Comparison of ENCODE assay signal across 13 cellular contexts in the genomic region with DNA sequence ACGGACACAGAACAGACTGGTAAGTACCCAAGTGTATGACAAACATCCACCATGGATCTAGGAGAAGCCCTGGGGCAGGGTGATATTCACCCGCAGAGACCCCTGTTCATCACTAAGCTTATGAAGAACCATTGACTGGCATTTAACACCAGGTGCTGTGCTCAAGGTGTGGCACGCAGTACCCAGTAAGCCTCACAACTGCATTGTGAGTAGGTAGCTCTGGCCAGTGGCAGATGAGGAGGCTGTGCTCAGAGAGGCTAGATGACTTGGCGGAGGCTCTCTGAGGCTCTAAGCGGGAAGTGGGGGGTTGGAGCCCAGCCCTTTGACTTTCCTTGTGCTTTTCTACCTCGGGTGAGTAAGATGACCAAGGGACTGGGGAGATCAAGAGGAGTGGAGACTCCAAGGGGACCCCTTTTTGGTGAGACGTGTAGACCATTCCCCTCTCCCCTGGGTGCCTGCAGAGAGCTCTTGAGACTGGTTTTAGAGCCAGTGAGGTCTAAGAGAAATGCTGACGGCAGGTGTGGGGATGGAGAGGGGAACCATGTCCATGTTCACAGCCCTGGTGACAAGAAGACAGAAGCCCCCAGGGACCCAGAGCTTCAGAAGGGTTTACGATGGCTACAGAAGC.
DNase-seq lines count a peak whose midpoint lies in the region; ATAC-seq and TF ChIP-seq lines count a peak whose summit lies in the region.
"Had no signal": no experiment of that assay in that cellular context is flagged by ENCODE, and none has a peak within 500 bp of the region (broad histone marks: within the 10 kb centered on the region; RNA-seq: fewer than 3 reads in every experiment).

No MANE protein-coding gene starts in this region.

- H3K27me3 ChIP-seq in suprapubic skin, result no peaks in the 10 kb centered on the region
- H3K27me3 ChIP-seq: BE2C had no signal

- H3K9me3 ChIP-seq in OCI-LY7 (ENCODE audit: low read length), result no peaks in the 10 kb centered on the region
- H3K9me3 ChIP-seq in suprapubic skin, result no peaks in the 10 kb centered on the region
- H3K9me3 ChIP-seq: BE2C had no signal

- H3K4me3 Mint-ChIP-seq in activated naive CD4-positive, alpha-beta T cell treated with anti-CD3 and anti-CD28 coated beads, Interleukin-2, amount 50 U/mL, for 24 hours, result peak overlapping the region; percentile 96
- no peak overlapping the region for H3K4me3 Mint-ChIP-seq in endothelial cell (ENCODE audit: unreplicated experiment)

- intact Hi-C loops in OCI-LY7 (cut with micrococcal nuclease; ENCODE audit: unreplicated experiment), result no loop called here

- no peaks in the 10 kb centered on the region for H3K27me3 Mint-ChIP-seq in activated naive CD4-positive, alpha-beta T cell treated with anti-CD3 and anti-CD28 coated beads, Interleukin-2, amount 50 U/mL, for 24 hours
- H3K27me3 Mint-ChIP-seq in endothelial cell (ENCODE audit: unreplicated experiment), result peaks cover 18% of the 10 kb centered on the region

- CTCF ChIA-PET in OCI-LY7 (lab: Charles Lee; ENCODE audit: unreplicated experiment), result no interaction called here

- H3K4me1 Mint-ChIP-seq in activated naive CD4-positive, alpha-beta T cell treated with anti-CD3 and anti-CD28 coated beads, Interleukin-2, amount 50 U/mL, for 24 hours, result peaks cover 22% of the 10 kb centered on the region
- peaks cover 51% of the 10 kb centered on the region for H3K4me1 Mint-ChIP-seq in endothelial cell (ENCODE audit: unreplicated experiment)

- TF ChIP-seq EP300 in suprapubic skin (IDR thresholded peaks at IDR 0.05), result no peak

- H3K36me3 Mint-ChIP-seq in activated naive CD4-positive, alpha-beta T cell treated with anti-CD3 and anti-CD28 coated beads, Interleukin-2, amount 50 U/mL, for 24 hours, result no peaks in the 10 kb centered on the region
- H3K36me3 Mint-ChIP-seq in endothelial cell (ENCODE audit: low read depth, unreplicated experiment), result no peaks in the 10 kb centered on the region

- no peak overlapping the region for H3K4me2 ChIP-seq in OCI-LY7 (ENCODE audit: low read length)

- TF ChIP-seq CTCF in OCI-LY7 (conservative IDR thresholded peaks at IDR 0.05; ENCODE audit: low read length), result no peak
- no peak for TF ChIP-seq CTCF in endothelial cell (IDR thresholded peaks at IDR 0.05; ENCODE audit: unreplicated experiment)
- no peak for TF ChIP-seq CTCF in suprapubic skin (IDR thresholded peaks at IDR 0.05)

- H3K4me3 ChIP-seq in OCI-LY7 (ENCODE audit: low read depth, low read length, poor library complexity, severe bottlenecking) (no peak overlapping the region), suprapubic skin (peak overlapping the region; percentile 40)

- H3K36me3 ChIP-seq in OCI-LY7 (ENCODE audit: insufficient read depth, low read length) (no peaks in the 10 kb centered on the region), suprapubic skin (no peaks in the 10 kb centered on the region)
- H3K36me3 ChIP-seq: BE2C had no signal

- H3K9me3 Mint-ChIP-seq in activated naive CD4-positive, alpha-beta T cell treated with anti-CD3 and anti-CD28 coated beads, Interleukin-2, amount 50 U/mL, for 24 hours, result no peaks in the 10 kb centered on the region
- no peaks in the 10 kb centered on the region for H3K9me3 Mint-ChIP-seq in endothelial cell (ENCODE audit: unreplicated experiment)

- WGBS in suprapubic skin, result 91% methylated on average over 8 of the region's 9 CpGs

- H3K4me1 ChIP-seq in OCI-LY7 (ENCODE audit: insufficient read depth, low read length, poor library complexity, severe bottlenecking) (peaks cover 7% of the 10 kb centered on the region), suprapubic skin (no peaks in the 10 kb centered on the region)
- H3K4me1 ChIP-seq: BE2C had no signal

- no peak for DNase-seq in activated naive CD4-positive, alpha-beta T cell treated with anti-CD3 and anti-CD28 coated beads, Interleukin-2, amount 50 U/mL, for 16 hours
- DNase-seq in OCI-LY7 (ENCODE audit: low spot score) (no peak), endothelial cell (ENCODE audit: low spot score) (no peak), suprapubic skin (ENCODE audit: low spot score in 2 of 2) (peak in 1 of 2 donors; percentile 37), T-helper 9 cell (no peak), ACHN (no peak)
- DNase-seq: activated effector memory CD4-positive, alpha-beta T cell treated with Interleukin-2 at 50 U/mL for 16 hours; BE2C; NCI-H146; SIG-M5; stimulated activated CD4-positive, alpha-beta T cell treated with anti-CD3 and anti-CD28 coated beads, Interleukin-1b, Interleukin-23, amount 100 ng/mL, for 48 hours had no signal

- in situ Hi-C loops in ACHN (cut with HindIII; ENCODE audit: low pct_ligation_motif_present, low pct_unique_long_range_greater_than_20kb, low sequenced_read_pairs), result no loop called here

- no peak overlapping the region for H3K27ac Mint-ChIP-seq in activated naive CD4-positive, alpha-beta T cell treated with anti-CD3 and anti-CD28 coated beads, Interleukin-2, amount 50 U/mL, for 24 hours
- H3K27ac Mint-ChIP-seq in endothelial cell (ENCODE audit: unreplicated experiment), result peak overlapping the region; percentile 99

- ATAC-seq in GM18907 (IDR thresholded peaks at IDR 0.05; ENCODE audit: unreplicated experiment), result no peak

- H2AFZ ChIP-seq in OCI-LY7 (ENCODE audit: low read length), result peak overlapping the region; percentile 18; the same call in 1 of the 2 replicates

- H3K27ac ChIP-seq in OCI-LY7 (ENCODE audit: low read depth, low read length, poor library complexity, severe bottlenecking), result no peak overlapping the region
- no peak overlapping the region for H3K27ac ChIP-seq in suprapubic skin

- POLR2A ChIA-PET in OCI-LY7 (lab: Charles Lee), result interaction anchor here (0.6 kb wide), 1 partner anchor 366 kb away, joined by 4 read pairs; no protein-coding TSS in a partner anchor

- no peaks in the 10 kb centered on the region for H3K9me2 ChIP-seq in OCI-LY7 (ENCODE audit: insufficient read depth, low read length)

- TF ChIP-seq POLR2A in suprapubic skin (IDR thresholded peaks at IDR 0.05), result no peak

- BruUV-seq in OCI-LY7 (replicated peaks; lab: Mats Ljungman, UMichigan), result no TSS peak

- no peaks in the 10 kb centered on the region for H4K20me1 ChIP-seq in OCI-LY7 (ENCODE audit: insufficient read depth, low read length)

- H3K79me2 ChIP-seq in OCI-LY7 (ENCODE audit: insufficient read depth, low read depth, low read length), result no peaks in the 10 kb centered on the region
